In genomic region chr18:22423863-22424262, GRCh38 we compare ENCODE assay signal across 6 cellular contexts. TPM values are rescaled to one million over a fixed set of nuclear protein-coding genes. Genes with fewer than 3 reads are reported as not detected.
"Had no signal": no experiment of that assay in that cellular context is flagged by ENCODE, and none has a peak within 500 bp of the region (broad histone marks: within the 10 kb centered on the region; RNA-seq: fewer than 3 reads in every experiment).

No MANE protein-coding gene starts in this region.

RNA-seq across cellular contexts. Expression of gene CTAGE1, which starts 6.1 kb away (rescaled TPM):
- total RNA-seq: LHCN-M2, MCF 10A, OCI-LY7, PC-3, Right ventricle myocardium inferior, SJCRH30 had no signal
